Comparison of ENCODE assay signal across 10 cellular contexts in the genomic region with DNA sequence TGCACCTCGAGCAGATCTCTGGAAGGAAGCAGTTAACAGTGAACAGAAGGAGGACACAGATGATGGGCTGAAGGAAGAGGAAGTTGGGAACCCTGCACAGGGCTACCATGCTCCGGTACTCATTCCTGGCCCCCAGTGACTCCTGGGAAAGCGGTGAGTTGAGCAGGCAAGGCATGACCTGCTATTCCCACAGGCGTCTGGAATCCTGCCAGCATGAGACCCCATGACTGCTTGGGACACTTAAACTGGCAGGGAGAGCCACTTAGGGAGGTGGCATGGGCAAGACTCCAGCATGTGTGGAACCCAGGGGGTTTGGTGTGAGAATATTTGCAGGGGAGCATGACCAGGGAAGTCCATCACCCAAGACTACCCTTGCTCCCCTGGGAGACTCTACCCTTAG.
"Had no signal": no experiment of that assay in that cellular context is flagged by ENCODE, and none has a peak within 500 bp of the region (broad histone marks: within the 10 kb centered on the region; RNA-seq: fewer than 3 reads in every experiment).

No MANE protein-coding gene starts in this region.

- H3K4me3 ChIP-seq: GM23248, GM23338, HAP-1 had no signal

- H3K4me1 ChIP-seq: HAP-1 had no signal

- DNase-seq: GM23248, GOT3, H7, H9, HCEC 1CT, HFFc6 had no signal

- H3K27ac ChIP-seq: GM23248 had no signal

- H3K36me3 ChIP-seq: HAP-1 had no signal

- H3K4me2 ChIP-seq: GM23338 had no signal

- H3K4me3 Mint-ChIP-seq: GM23338, H9, HFFc6 had no signal

- H3K9me3 ChIP-seq: HAP-1 had no signal

- FAIRE-seq: H1, H54 had no signal

- H3K27ac Mint-ChIP-seq: GM23338, H9, HFFc6 had no signal

- H3K4me1 Mint-ChIP-seq: GM23338, H9 had no signal

- H3K9ac ChIP-seq: GM23248 had no signal

- H2AFZ ChIP-seq: GM23248, GM23338 had no signal
